ENCODE assay signal across 27 cellular contexts in genomic region chr16:68961778-68962402, GRCh38.
DNase-seq lines count a peak whose midpoint lies in the region; ATAC-seq and TF ChIP-seq lines count a peak whose summit lies in the region.
"Had no signal": no experiment of that assay in that cellular context is flagged by ENCODE, and none has a peak within 500 bp of the region (broad histone marks: within the 10 kb centered on the region; RNA-seq: fewer than 3 reads in every experiment).

No MANE protein-coding gene starts in this region.

- no peaks in the 10 kb centered on the region for H3K36me3 ChIP-seq in left ventricle myocardium inferior
- H3K36me3 ChIP-seq: thyroid gland, WERI-Rb-1 had no signal

- H3K4me3 ChIP-seq in left ventricle myocardium inferior = no peak overlapping the region
- H3K4me3 ChIP-seq: lung, psoas muscle, skin epidermis, thyroid gland had no signal

- no peaks in the 10 kb centered on the region for H3K27me3 ChIP-seq in left ventricle myocardium inferior (ENCODE audit: low read depth)
- H3K27me3 ChIP-seq: foreskin keratinocyte, thyroid gland had no signal

- intact Hi-C loops in left ventricle myocardium inferior (cut with micrococcal nuclease) (no loop called here), left cardiac atrium (cut with DNase I) (no loop called here)

- TF ChIP-seq CTCF in left ventricle myocardium inferior (IDR thresholded peaks at IDR 0.05; ENCODE audit: borderline replicate concordance) = no peak

- no peaks in the 10 kb centered on the region for H3K9me3 ChIP-seq in left ventricle myocardium inferior (replicated peaks)
- H3K9me3 ChIP-seq: psoas muscle, thyroid gland had no signal

- DNase-seq in left ventricle myocardium inferior = no peak
- DNase-seq in left cardiac atrium = no peak
- peak; percentile 82 for DNase-seq in SKM-1 (lab: John Stamatoyannopoulos, UW; ENCODE audit: unreplicated experiment)
- DNase-seq in glomerular endothelial cell (ENCODE audit: extremely low read depth, low read depth, low spot score) = peak; percentile 71
- DNase-seq in NCI-H2196 treated with DMSO at 0.1 percent for 48 hours (lab: John Stamatoyannopoulos, UW; ENCODE audit: unreplicated experiment) = no peak
- DNase-seq in NCI-H1436 treated with DMSO at 0.1 percent for 48 hours (lab: John Stamatoyannopoulos, UW) = no peak
- DNase-seq: activated CD4-positive, alpha-beta T cell treated with anti-CD3 and anti-CD28 coated beads, Interleukin-2, amount 10 ng/mL, durations not matched to agents 7 days and 5 days; activated CD8-positive, alpha-beta memory T cell treated with anti-CD3 and anti-CD28 coated beads, Interleukin-2, amount 10 ng/mL, durations not matched to agents 7 days and 5 days; aorta; central memory CD4-positive, alpha-beta T cell; COR-L47; foreskin keratinocyte; islet precursor cell; NCI-H146; NCI-H2171; PC-3; psoas muscle; Right ventricle myocardium superior; stimulated activated CD4-positive, alpha-beta T cell treated with anti-CD3 and anti-CD28 coated beads, Interleukin-1b, Interleukin-23, amount 100 ng/mL, for 48 hours; T-helper 1 cell; thyroid gland; WERI-Rb-1 had no signal

- ATAC-seq in left cardiac atrium (no peak), HG03280 (IDR thresholded peaks at IDR 0.05; ENCODE audit: unreplicated experiment) (no peak), GM18867 (IDR thresholded peaks at IDR 0.05; ENCODE audit: unreplicated experiment) (no peak)
- ATAC-seq: activated CD8-positive, alpha-beta memory T cell treated with anti-CD3 and anti-CD28 coated beads, Interleukin-2, amount 10 ng/mL, durations not matched to agents 7 days and 5 days; activated naive CD4-positive, alpha-beta T cell treated with anti-CD3 and anti-CD28 coated beads, Interleukin-2, amount 50 U/mL, for 72 hours; foreskin keratinocyte; PC-3 had no signal

- H3K4me1 ChIP-seq in left ventricle myocardium inferior = peaks cover 15% of the 10 kb centered on the region
- H3K4me1 ChIP-seq: psoas muscle had no signal

- H3K27ac ChIP-seq in left ventricle myocardium inferior (replicated peaks) = peak overlapping the region; percentile 60
- H3K27ac ChIP-seq: foreskin keratinocyte, psoas muscle, skin epidermis, thyroid gland, WERI-Rb-1 had no signal

Comparison
In these comparisons a context has a peak if more than half of its experiments do, and no peak if none do; other contexts are left out.
1. DNase-seq: peak in SKM-1 (single experiment) and glomerular endothelial cell (single experiment); none in left ventricle myocardium inferior (single experiment), left cardiac atrium (single experiment), NCI-H2196 treated with DMSO at 0.1 percent for 48 hours (single experiment) and NCI-H1436 treated with DMSO at 0.1 percent for 48 hours (single experiment).